In the genomic region with DNA sequence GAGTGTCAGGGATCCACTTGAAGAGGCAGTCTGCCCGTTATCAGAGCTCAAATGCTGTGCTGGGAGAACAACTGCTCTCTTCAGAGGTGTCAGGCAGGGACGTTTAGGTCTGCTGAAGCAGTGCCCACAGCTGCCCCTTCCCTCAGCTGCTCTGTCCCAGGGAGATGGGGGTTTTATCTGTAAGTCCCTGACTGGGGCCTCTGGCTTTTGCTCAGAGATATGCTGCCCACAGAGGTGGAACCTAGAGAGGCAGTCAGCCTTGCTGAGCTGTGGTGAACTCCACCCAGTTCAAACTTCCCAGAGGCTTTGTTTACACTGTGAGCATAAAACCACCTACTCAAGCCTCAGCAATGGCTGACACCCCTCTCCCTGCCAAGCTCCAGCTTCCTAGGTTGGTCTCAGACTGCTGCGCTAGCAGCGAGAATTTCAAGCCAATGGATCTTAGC, we compare ENCODE assay signal across 15 cellular contexts. TPM values are rescaled to one million over a fixed set of nuclear protein-coding genes. Genes with fewer than 3 reads are reported as not detected.
DNase-seq lines count a peak whose midpoint lies in the region; ATAC-seq, FAIRE-seq and TF ChIP-seq lines count a peak whose summit lies in the region.
"Had no signal": no experiment of that assay in that cellular context is flagged by ENCODE, and none has a peak within 500 bp of the region (broad histone marks: within the 10 kb centered on the region; RNA-seq: fewer than 3 reads in every experiment).

No MANE protein-coding gene starts in this region.

- H3K9ac ChIP-seq in Karpas-422 (ENCODE audit: low read length): peak overlapping the region; percentile 29

- no peak overlapping the region for H3K4me3 ChIP-seq in Karpas-422 (ENCODE audit: low read length)
- H3K4me3 ChIP-seq: body of pancreas, right lobe of liver, upper lobe of left lung had no signal

- peaks cover 37% of the 10 kb centered on the region for H3K4me1 ChIP-seq in Karpas-422 (ENCODE audit: low read length)
- H3K4me1 ChIP-seq: body of pancreas, right lobe of liver, upper lobe of left lung had no signal

- H3K4me1 Mint-ChIP-seq in immature natural killer cell: peaks cover 86 to 90% of the 10 kb centered on the region in 2 donors

- H3K9me2 ChIP-seq in Karpas-422 (replicated peaks; ENCODE audit: insufficient read depth, low read length): no peaks in the 10 kb centered on the region

- DNase-seq in GM12891 (ENCODE audit: insufficient read length, low spot score) (no peak), Karpas-422 (no peak), immature natural killer cell (peak in 1 of 3 donors; percentile 39), COR-L47 (lab: John Stamatoyannopoulos, UW) (no peak), NCI-H1105 treated with DMSO at 0.1 percent for 48 hours (lab: John Stamatoyannopoulos, UW) (no peak), CD1c-positive myeloid dendritic cell (ENCODE audit: extremely low spot score) (no peak)
- DNase-seq in activated CD4-positive, alpha-beta T cell treated with anti-CD3 and anti-CD28 coated beads for 48 hours: no peak
- DNase-seq: body of pancreas, NCI-H2171 treated with DMSO at 0.1 percent for 48 hours, right lobe of liver, upper lobe of left lung had no signal

- no peak for TF ChIP-seq POLR2A in GM12891 (IDR thresholded peaks at IDR 0.05; ENCODE audit: low read depth, low read length)

- peak overlapping the region; percentile 15 for H3K4me2 ChIP-seq in Karpas-422 (ENCODE audit: low read depth, low read length, poor library complexity, severe bottlenecking)

- H3K36me3 Mint-ChIP-seq in immature natural killer cell: peaks cover 55 to 88% (median 75%) of the 10 kb centered on the region in 3 donors

- FAIRE-seq in GM12891 (lab: Jason Lieb, UNC): peak; percentile 60

- peak overlapping the region; percentile 71 to 97 (median 87) for H3K27ac Mint-ChIP-seq in immature natural killer cell

- H3K27ac ChIP-seq in Karpas-422 (ENCODE audit: low read length): peak overlapping the region; percentile 61
- H3K27ac ChIP-seq: body of pancreas, C4-2B, right lobe of liver, upper lobe of left lung had no signal

- no peak overlapping the region for H2AFZ ChIP-seq in Karpas-422 (ENCODE audit: low read length)

- ATAC-seq in GM21447 (IDR thresholded peaks at IDR 0.05; ENCODE audit: unreplicated experiment): peak; percentile 91
- ATAC-seq: body of pancreas had no signal

- H3K79me2 ChIP-seq in Karpas-422 (ENCODE audit: low read length): no peaks in the 10 kb centered on the region

- H3K9me3 ChIP-seq in Karpas-422 (ENCODE audit: low read length): no peaks in the 10 kb centered on the region
- H3K9me3 ChIP-seq: body of pancreas, right lobe of liver, upper lobe of left lung had no signal

- peak overlapping the region in 4 of 5 donors; percentile 66 to 79 (median 72) for H3K4me3 Mint-ChIP-seq in immature natural killer cell

- peaks cover 11 to 34% (median 21%) of the 10 kb centered on the region in 6 donors for H3K9me3 Mint-ChIP-seq in immature natural killer cell

- H3K36me3 ChIP-seq in Karpas-422 (ENCODE audit: insufficient read depth, low read length): peaks cover 6% of the 10 kb centered on the region
- H3K36me3 ChIP-seq: right lobe of liver, upper lobe of left lung had no signal

- H3K27me3 Mint-ChIP-seq in immature natural killer cell (ENCODE audit: low read depth in 3 of 3): peaks cover 0 to 6% (median 2%) of the 10 kb centered on the region in 3 donors

- no peaks in the 10 kb centered on the region for H3K27me3 ChIP-seq in Karpas-422 (ENCODE audit: low read length)
- H3K27me3 ChIP-seq: body of pancreas, right lobe of liver, upper lobe of left lung had no signal

- no peaks in the 10 kb centered on the region for H4K20me1 ChIP-seq in Karpas-422 (ENCODE audit: insufficient read depth, low read depth, low read length)

TF ChIP-seq in GM12891, 5 proteins besides CTCF, POLR2A, EP300 and RAD21:
- TF ChIP-seq SPI1 (IDR thresholded peaks at IDR 0.05; ENCODE audit: low read depth, low read length) (no peak), POU2F2 (IDR thresholded peaks at IDR 0.05; ENCODE audit: low read depth, low read length) (0 out of 2 replicates have a peak, but pooled peaks have one; percentile 11), POLR2AphosphoS5 (IDR thresholded peaks at IDR 0.05; ENCODE audit: low read depth, low read length) (no peak)

RNA-seq across cellular contexts. Expression of gene PLEK, which starts 38.1 kb away (rescaled TPM):
- 207 TPM for polyA plus RNA-seq in GM12891 (2012; ENCODE audit: low read depth, missing spikeins)
- 224 and 232 TPM in 2 replicates for total RNA-seq in Karpas-422 (2014; rRNA removed; shearing (Covaris generic); ENCODE audit: low replicate concordance)
- polyA plus RNA-seq in immature natural killer cell: 100 to 1,000 TPM; 494 to 692 (median 535) TPM
- total RNA-seq: LHCN-M2, RPMI7951 had no signal
